8 cellular contexts compared by ENCODE assay signal in genomic region chr1:23867542-23867952, GRCh38. TPM values are rescaled to one million over a fixed set of nuclear protein-coding genes. Genes with fewer than 3 reads are reported as not detected.
DNase-seq lines count a peak whose midpoint lies in the region; ATAC-seq, FAIRE-seq and TF ChIP-seq lines count a peak whose summit lies in the region.

No MANE protein-coding gene starts in this region.

- TF ChIP-seq POLR2A in upper lobe of left lung (IDR thresholded peaks at IDR 0.05): no peak

- H3K27ac ChIP-seq in astrocyte (ENCODE audit: low read depth, low read length) (no peak overlapping the region), liver (ENCODE audit: low read depth in 1 of 2, low read length in 2 of 2) (no peak overlapping the region), upper lobe of left lung (peak overlapping the region; percentile 59 to 84 (median 74))

- H3K4me2 ChIP-seq in astrocyte (ENCODE audit: low read length): peak overlapping the region; percentile 95

- H3K9me3 ChIP-seq in astrocyte (ENCODE audit: insufficient read depth, low read depth, low read length) (no peaks in the 10 kb centered on the region), liver (ENCODE audit: control insufficient read depth in 4 of 4, low read length in 3 of 4) (no peaks in the 10 kb centered on the region), upper lobe of left lung (no peaks in the 10 kb centered on the region)

- TF ChIP-seq EP300 in upper lobe of left lung (IDR thresholded peaks at IDR 0.05): no peak

- H3K36me3 ChIP-seq in astrocyte (ENCODE audit: insufficient read depth, low read length): no peaks in the 10 kb centered on the region
- H3K36me3 ChIP-seq in liver (ENCODE audit: control insufficient read depth in 4 of 4, insufficient read depth in 3 of 4, low read depth in 1 of 4, low read length in 3 of 4): peaks cover 0 to 10% (median 3%) of the 10 kb centered on the region in 4 donors
- peaks cover 2 to 24% (median 7%) of the 10 kb centered on the region in 4 donors for H3K36me3 ChIP-seq in upper lobe of left lung

- no peak for DNase-seq in T-helper 2 cell treated with Interferon-gamma antibody and Interleukin-4, amounts not matched to agents 5 μg/mL and 100 μg/mL, for 36 hours (ENCODE audit: low spot score)
- DNase-seq in T-helper 2 cell (no peak), astrocyte (ENCODE audit: low read depth) (no peak), upper lobe of left lung (peak in 1 of 2 donors; percentile 21), GM10266 (ENCODE audit: extremely low spot score) (no peak), hepatic stellate cell (ENCODE audit: low spot score) (no peak)

- H3K4me3 ChIP-seq in astrocyte (ENCODE audit: insufficient read depth, low read depth, low read length): peak overlapping the region; percentile 77
- peak overlapping the region; percentile 79 to 87 (median 85) for H3K4me3 ChIP-seq in liver (ENCODE audit: low read depth in 1 of 3, low read length in 3 of 3)
- H3K4me3 ChIP-seq in upper lobe of left lung: peak overlapping the region; percentile 56 to 85 (median 66)

- no peaks in the 10 kb centered on the region for H4K20me1 ChIP-seq in astrocyte (ENCODE audit: insufficient read depth, low read length)

- H3K4me3 Mint-ChIP-seq in T-helper 2 cell treated with Interferon-gamma antibody and Interleukin-4, amounts not matched to agents 5 μg/mL and 100 μg/mL, for 36 hours: peak overlapping the region; percentile 80
- peak overlapping the region; percentile 84 for H3K4me3 Mint-ChIP-seq in astrocyte (ENCODE audit: unreplicated experiment)

- under 1% methylated on average over 24 of the region's 24 CpGs for WGBS in liver
- WGBS in upper lobe of left lung, 2 donors: 3 to 8% methylated on average over 6 to 12 of the region's 24 CpGs

- no peaks in the 10 kb centered on the region for H3K36me3 Mint-ChIP-seq in T-helper 2 cell treated with Interferon-gamma antibody and Interleukin-4, amounts not matched to agents 5 μg/mL and 100 μg/mL, for 36 hours (ENCODE audit: low read depth)
- H3K36me3 Mint-ChIP-seq in astrocyte (ENCODE audit: low read depth, unreplicated experiment): no peaks in the 10 kb centered on the region

- H3K27ac Mint-ChIP-seq in T-helper 2 cell treated with Interferon-gamma antibody and Interleukin-4, amounts not matched to agents 5 μg/mL and 100 μg/mL, for 36 hours: no peak overlapping the region
- no peak overlapping the region for H3K27ac Mint-ChIP-seq in astrocyte (ENCODE audit: unreplicated experiment)

- H3K9ac ChIP-seq in astrocyte (ENCODE audit: low read length) (peak overlapping the region; percentile 73), liver (ENCODE audit: low read depth in 1 of 2, low read length in 2 of 2) (peak overlapping the region in 1 of 2 donors; percentile 31)

- H3K4me1 Mint-ChIP-seq in T-helper 2 cell treated with Interferon-gamma antibody and Interleukin-4, amounts not matched to agents 5 μg/mL and 100 μg/mL, for 36 hours (ENCODE audit: low read depth): peaks cover 16% of the 10 kb centered on the region
- peaks cover 13% of the 10 kb centered on the region for H3K4me1 Mint-ChIP-seq in astrocyte (ENCODE audit: low read depth, unreplicated experiment)

- H3K4me1 ChIP-seq in astrocyte (ENCODE audit: insufficient read depth, low read length): peaks cover 14% of the 10 kb centered on the region
- peaks cover 8 to 22% (median 15%) of the 10 kb centered on the region in 4 donors for H3K4me1 ChIP-seq in liver (ENCODE audit: control insufficient read depth in 4 of 4, insufficient read depth in 4 of 4, low read length in 3 of 4)
- peaks cover 21 to 34% (median 29%) of the 10 kb centered on the region in 4 donors for H3K4me1 ChIP-seq in upper lobe of left lung

- peak; percentile 28 for ATAC-seq in HG03460 (IDR thresholded peaks at IDR 0.05; ENCODE audit: unreplicated experiment)
- peak in 1 of 2 donors; percentile 9 for ATAC-seq in upper lobe of left lung (ENCODE audit: low FRiP score in 2 of 2)

- TF ChIP-seq RAD21 in liver (IDR thresholded peaks at IDR 0.05): no peak

- H3K27me3 Mint-ChIP-seq in T-helper 2 cell treated with Interferon-gamma antibody and Interleukin-4, amounts not matched to agents 5 μg/mL and 100 μg/mL, for 36 hours (ENCODE audit: low read depth): peaks cover 17% of the 10 kb centered on the region
- H3K27me3 Mint-ChIP-seq in astrocyte (ENCODE audit: low read depth, unreplicated experiment): peaks cover 21% of the 10 kb centered on the region

- H3K9me3 Mint-ChIP-seq in T-helper 2 cell treated with Interferon-gamma antibody and Interleukin-4, amounts not matched to agents 5 μg/mL and 100 μg/mL, for 36 hours: no peaks in the 10 kb centered on the region
- H3K9me3 Mint-ChIP-seq in astrocyte (ENCODE audit: unreplicated experiment): no peaks in the 10 kb centered on the region

- no peak for FAIRE-seq in astrocyte (lab: Jason Lieb, UNC)

- TF ChIP-seq CTCF in astrocyte (IDR thresholded peaks at IDR 0.05; ENCODE audit: insufficient read depth, low read depth, low read length) (no peak), liver (IDR thresholded peaks at IDR 0.05; ENCODE audit: low read depth, low read length, missing input control) (no peak), upper lobe of left lung (IDR thresholded peaks at IDR 0.05) (no peak), GM10266 (IDR thresholded peaks at IDR 0.05; ENCODE audit: control insufficient read depth, insufficient read depth, low read depth, missing control alignments) (no peak)

- H2AFZ ChIP-seq in astrocyte (ENCODE audit: low read depth, low read length): peak overlapping the region; percentile 97

- H3K27me3 ChIP-seq in astrocyte (ENCODE audit: insufficient read depth, low read length) (peaks cover 4% of the 10 kb centered on the region), liver (ENCODE audit: control insufficient read depth in 4 of 4, insufficient read depth in 4 of 4, low read length in 3 of 4) (no peaks in the 10 kb centered on the region), upper lobe of left lung (no peaks in the 10 kb centered on the region)

- no peaks in the 10 kb centered on the region for H3K79me2 ChIP-seq in astrocyte (ENCODE audit: insufficient read depth, low read length)

TF ChIP-seq in liver, 16 proteins besides CTCF, POLR2A, EP300 and RAD21:
- TF ChIP-seq NR2F2 (IDR thresholded peaks at IDR 0.05): no peak
- no peak for TF ChIP-seq HNF4G (IDR thresholded peaks at IDR 0.05)

RNA-seq across cellular contexts. Expression of gene FUCA1, which starts 0.5 kb away (rescaled TPM):
- total RNA-seq in astrocyte: 9.7 and 10.4 TPM in 2 replicates
- total RNA-seq in liver: 10 to 100 TPM; 33.8 to 58.0 TPM
- 10 to 100 TPM; 39.2 to 50.2 TPM for polyA plus RNA-seq in liver
- 10 to 100 TPM; 22.6 to 70.8 (median 40.5) TPM for total RNA-seq in upper lobe of left lung

RNA-seq across cellular contexts. Expression of gene HMGCL, which starts 42.3 kb away (rescaled TPM):
- total RNA-seq in astrocyte (17.1 and 20.9 TPM in 2 replicates), liver (100 to 1,000 TPM in 1 of 2 donors, 10 to 100 TPM in 1; 68.2 to 111 TPM), upper lobe of left lung (10 to 100 TPM; 27.5 to 53.3 (median 36.5) TPM)
- polyA plus RNA-seq in liver: 100 to 1,000 TPM; 187 to 198 TPM

RNA-seq across cellular contexts. Expression of gene CNR2, which starts 45.6 kb away (rescaled TPM):
- total RNA-seq in astrocyte (not detected in 2 replicates), liver (under 1 TPM; 0.08 to 0.28 TPM), upper lobe of left lung (under 1 TPM in 4 of 6 donors, not detected in 2; 0.13 to 0.59 (median 0.24) TPM)
- polyA plus RNA-seq in liver: under 1 TPM; 0.03 to 0.10 TPM

Comparison
In these comparisons a context has a peak if more than half of its experiments do, and no peak if none do; other contexts are left out.
1. H3K27ac ChIP-seq: peak in upper lobe of left lung (4 of 4); none in astrocyte (single experiment) and liver (0 of 2).
2. Peak in every context shown above with its lines, with median percentiles within 50 percentile points of each other: H3K4me3 ChIP-seq.